Comparison of ENCODE assay signal across 15 cellular contexts in the genomic region with DNA sequence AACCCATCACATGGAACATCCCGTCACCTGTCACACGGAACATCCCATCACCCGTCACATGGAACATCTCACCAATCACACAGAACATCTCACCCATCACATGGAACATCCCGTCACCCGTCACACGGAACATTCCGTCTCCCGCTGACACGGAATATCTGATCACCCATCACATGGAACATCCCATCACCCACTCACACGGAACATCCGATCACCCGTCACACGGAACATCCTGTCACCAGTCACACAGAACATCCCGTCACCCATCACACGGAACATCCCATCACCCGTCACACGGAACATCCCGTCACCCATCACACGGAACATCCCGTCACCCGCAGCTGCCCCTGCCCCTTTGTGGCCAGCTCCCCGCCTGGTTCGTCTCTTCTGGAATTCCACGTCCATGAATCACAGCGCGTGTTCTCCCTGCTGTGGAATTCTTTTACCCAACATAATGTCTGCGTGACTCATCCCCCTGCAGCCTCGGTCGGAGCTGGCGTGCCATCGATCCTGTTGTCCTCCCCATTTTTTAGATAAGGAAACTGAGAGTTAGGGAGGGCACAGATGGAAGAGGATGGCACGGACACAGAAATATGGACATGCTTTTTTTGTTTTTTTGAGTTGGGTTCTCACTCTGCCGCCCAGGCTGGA. TPM values are rescaled to one million over a fixed set of nuclear protein-coding genes. Genes with fewer than 3 reads are reported as not detected.
DNase-seq lines count a peak whose midpoint lies in the region; ATAC-seq and TF ChIP-seq lines count a peak whose summit lies in the region.
"Had no signal": no experiment of that assay in that cellular context is flagged by ENCODE, and none has a peak within 500 bp of the region (broad histone marks: within the 10 kb centered on the region; RNA-seq: fewer than 3 reads in every experiment).

No MANE protein-coding gene starts in this region.

- intact Hi-C loops in adrenal gland (cut with DNase I), result no loop called here

- H3K4me1 ChIP-seq in adrenal gland (replicated peaks in 1 of 2), result no peaks in the 10 kb centered on the region
- peaks cover 2% of the 10 kb centered on the region for H3K4me1 ChIP-seq in effector memory CD4-positive, alpha-beta T cell (ENCODE audit: control insufficient read depth, insufficient read depth, low read length, poor library complexity, severe bottlenecking)

- TF ChIP-seq CTCF in adrenal gland (IDR thresholded peaks at IDR 0.05) (no peak), GM10248 (IDR thresholded peaks at IDR 0.05; ENCODE audit: control extremely low read depth, extremely low read depth, low read depth, missing control alignments) (no peak)

- POLR2A ChIA-PET in GM10248 (lab: Yijun Ruan, JAX), result no interaction called here

- WGBS in adrenal gland, 4 donors, result 70 to 77% (median 73%) methylated on average over 32 to 33 of the region's 33 CpGs

- CTCF ChIA-PET in GM10248 (lab: Yijun Ruan, JAX), result no interaction called here

- DNase-seq in A172 (ENCODE audit: low spot score) (peak; percentile 98), HCEC 1CT (peak; percentile 98), adrenal gland (peak in 6 of 7 donors; percentile 60 to 77 (median 72)), glomerular visceral epithelial cell (ENCODE audit: extremely low spot score) (peak; percentile 94), GM10248 (ENCODE audit: extremely low spot score) (no peak), anterior cingulate cortex (lab: John Stamatoyannopoulos, UW) (no peak)
- DNase-seq in effector memory CD4-positive, alpha-beta T cell, result no peak
- DNase-seq: activated gamma-delta T cell treated with Interleukin-2 at 50 U/mL for 16 hours; midbrain; NCI-H1048; stimulated activated CD4-positive, alpha-beta T cell treated with anti-CD3 and anti-CD28 coated beads, Interleukin-12 subunit alpha, Interleukin-12 subunit beta, amount 100 ng/mL, for 4 hours had no signal

- H3K9me3 ChIP-seq in adrenal gland (replicated peaks in 1 of 3), result no peaks in the 10 kb centered on the region
- no peaks in the 10 kb centered on the region for H3K9me3 ChIP-seq in effector memory CD4-positive, alpha-beta T cell (ENCODE audit: control insufficient read depth, low read length)

- H3K27me3 ChIP-seq in adrenal gland, result peaks cover 7% of the 10 kb centered on the region
- no peaks in the 10 kb centered on the region for H3K27me3 ChIP-seq in effector memory CD4-positive, alpha-beta T cell (replicated peaks; ENCODE audit: control insufficient read depth, insufficient read depth, low read length, poor library complexity, severe bottlenecking)
- H3K27me3 ChIP-seq: BLaER1 had no signal

- TF ChIP-seq POLR2A in adrenal gland (IDR thresholded peaks at IDR 0.05), result no peak

- H3K4me3 ChIP-seq in adrenal gland, result no peak overlapping the region
- H3K4me3 ChIP-seq in effector memory CD4-positive, alpha-beta T cell (ENCODE audit: insufficient read depth, low read depth, low read length, poor library complexity, severe bottlenecking), result no peak overlapping the region
- H3K4me3 ChIP-seq: BLaER1 had no signal

- H3K27ac ChIP-seq in adrenal gland, result peak overlapping the region in 1 of 5 donors; percentile 40
- no peak overlapping the region for H3K27ac ChIP-seq in effector memory CD4-positive, alpha-beta T cell (ENCODE audit: insufficient read depth, low read length, poor library complexity, severe bottlenecking)

- no peak for ATAC-seq in GM18861 (IDR thresholded peaks at IDR 0.05; ENCODE audit: unreplicated experiment)
- ATAC-seq: stimulated activated memory B cell treated with anti-CD40 and anti-IgM and Interleukin-4, amounts not matched to agents 10 μg/mL and 1 μg/mL and 100 μg/mL, for 72 hours; WTC11 had no signal

- H3K36me3 ChIP-seq in adrenal gland (replicated peaks in 1 of 2), result no peaks in the 10 kb centered on the region
- H3K36me3 ChIP-seq in effector memory CD4-positive, alpha-beta T cell (ENCODE audit: control insufficient read depth, insufficient read depth, low read length), result no peaks in the 10 kb centered on the region

RNA-seq across cellular contexts. Expression of gene CPNE7, which starts 5.6 kb away (rescaled TPM):
- total RNA-seq in A172 (2014; rRNA removed; shearing (Covaris generic)), result 4.7 and 18.5 TPM in 2 replicates
- total RNA-seq in adrenal gland, result 1 to 10 TPM in 2 of 8 donors, under 1 TPM in 3, not detected in 3; 0.15 to 1.8 (median 0.52) TPM
- polyA plus RNA-seq in adrenal gland, result 1 to 10 TPM in 1 of 3 donors, under 1 TPM in 2; 0.35 to 6.8 (median 0.94) TPM

RNA-seq across cellular contexts. Expression of gene RPL13, which starts 20.7 kb away (rescaled TPM):
- total RNA-seq in A172 (2014; rRNA removed; shearing (Covaris generic)), result 4,331 and 5,553 TPM in 2 replicates
- over 10,000 TPM in 1 of 8 donors, 1,000 to 10,000 TPM in 7; 1,683 to 12,881 (median 3,805) TPM for total RNA-seq in adrenal gland
- polyA plus RNA-seq in adrenal gland, result 1,000 to 10,000 TPM in 2 of 3 donors, 100 to 1,000 TPM in 1; 893 to 8,950 (median 4,547) TPM

RNA-seq across cellular contexts. Expression of gene DPEP1, which starts 32.3 kb away (rescaled TPM):
- total RNA-seq in A172 (2014; rRNA removed; shearing (Covaris generic)), result 0.43 and 1.2 TPM in 2 replicates
- 10 to 100 TPM in 1 of 8 donors, 1 to 10 TPM in 7; 1.0 to 27.3 (median 5.3) TPM for total RNA-seq in adrenal gland
- 1 to 10 TPM in 1 of 3 donors, under 1 TPM in 2; 0.60 to 4.1 (median 0.88) TPM for polyA plus RNA-seq in adrenal gland

Comparison
In these comparisons a context has a peak if more than half of its experiments do, and no peak if none do; other contexts are left out.
1. DNase-seq: peak in A172 (single experiment), HCEC 1CT (single experiment), adrenal gland (6 of 7) and glomerular visceral epithelial cell (single experiment); none in effector memory CD4-positive, alpha-beta T cell (0 of 3), GM10248 (single experiment) and anterior cingulate cortex (0 of 58).